ENCODE assay signal across 21 cellular contexts in the genomic region with DNA sequence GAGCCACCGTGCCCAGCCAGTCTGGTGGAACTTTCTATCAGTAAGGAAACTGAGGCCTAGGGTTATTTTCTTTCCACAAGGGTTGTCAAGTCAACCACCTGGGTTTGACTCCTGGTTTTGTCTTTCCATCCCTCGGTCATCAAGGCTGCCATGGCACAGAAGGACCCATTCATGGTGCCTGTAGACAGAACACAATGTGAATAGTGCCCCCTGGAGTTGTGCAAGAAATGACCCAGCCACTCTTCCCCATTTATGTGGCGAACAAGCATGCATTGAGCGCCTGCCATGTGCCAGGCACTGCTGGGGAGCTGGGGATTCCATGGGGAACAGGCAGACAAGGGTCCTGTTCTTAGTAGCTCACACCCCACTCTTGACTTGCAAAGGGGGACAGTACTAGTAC. TPM values are rescaled to one million over a fixed set of nuclear protein-coding genes. Genes with fewer than 3 reads are reported as not detected.
DNase-seq lines count a peak whose midpoint lies in the region; ATAC-seq, FAIRE-seq and TF ChIP-seq lines count a peak whose summit lies in the region.
"Had no signal": no experiment of that assay in that cellular context is flagged by ENCODE, and none has a peak within 500 bp of the region (broad histone marks: within the 10 kb centered on the region; RNA-seq: fewer than 3 reads in every experiment).

No MANE protein-coding gene starts in this region.

- no peak overlapping the region for H3K4me3 ChIP-seq in PC-3 (ENCODE audit: low read length)
- H3K4me3 ChIP-seq in keratinocyte (ENCODE audit: control insufficient read depth in 2 of 3, extremely low read depth in 1 of 3, insufficient read depth in 2 of 3, low read depth in 1 of 3, low read length in 3 of 3): no peak overlapping the region
- H3K4me3 ChIP-seq: pancreas, SK-N-MC, tibial nerve had no signal

- H3K27me3 Mint-ChIP-seq in activated T-cell treated with anti-CD3 and anti-CD28 coated beads, Interleukin-2, amount 50 U/mL, for 24 hours: no peaks in the 10 kb centered on the region
- no peaks in the 10 kb centered on the region for H3K27me3 Mint-ChIP-seq in activated T-cell treated with anti-CD3 and anti-CD28 coated beads, Interleukin-2, amount 50 U/mL, for 4 hours (ENCODE audit: low read depth)
- H3K27me3 Mint-ChIP-seq: stimulated activated naive B cell treated with anti-CD40 and anti-IgM and Interleukin-4, amounts not matched to agents 10 μg/mL and 1 μg/mL and 100 μg/mL, for 72 hours had no signal

- no peak overlapping the region for H2AFZ ChIP-seq in PC-3 (ENCODE audit: low read length)
- H2AFZ ChIP-seq in keratinocyte (ENCODE audit: control insufficient read depth, low read length): no peak overlapping the region

- intact Hi-C loops in PC-3 (cut with micrococcal nuclease): no loop called here

- H3K4me1 Mint-ChIP-seq in activated T-cell treated with anti-CD3 and anti-CD28 coated beads, Interleukin-2, amount 50 U/mL, for 24 hours (ENCODE audit: low read depth): peaks cover 60% of the 10 kb centered on the region
- H3K4me1 Mint-ChIP-seq in activated T-cell treated with anti-CD3 and anti-CD28 coated beads, Interleukin-2, amount 50 U/mL, for 4 hours (ENCODE audit: low read depth): peaks cover 54% of the 10 kb centered on the region

- no peak for ATAC-seq in activated T-cell treated with anti-CD3 and anti-CD28 coated beads, Interleukin-2, amount 50 U/mL, for 4 hours
- ATAC-seq in PC-3 (no peak), HG03457 (IDR thresholded peaks at IDR 0.05; ENCODE audit: unreplicated experiment) (no peak)
- ATAC-seq: activated T-cell treated with anti-CD3 and anti-CD28 coated beads, Interleukin-2, amount 50 U/mL, for 72 hours; Panc1; pancreas; stimulated activated naive B cell treated with anti-CD40 and anti-IgM and Interleukin-4, amounts not matched to agents 10 μg/mL and 1 μg/mL and 100 μg/mL, for 72 hours had no signal

- FAIRE-seq in keratinocyte (lab: Jason Lieb, UNC): no peak
- FAIRE-seq: A204.1, G401.6, pancreas had no signal

- no peak overlapping the region for H3K4me3 Mint-ChIP-seq in activated T-cell treated with anti-CD3 and anti-CD28 coated beads, Interleukin-2, amount 50 U/mL, for 24 hours
- no peak overlapping the region for H3K4me3 Mint-ChIP-seq in activated T-cell treated with anti-CD3 and anti-CD28 coated beads, Interleukin-2, amount 50 U/mL, for 4 hours
- H3K4me3 Mint-ChIP-seq: stimulated activated naive B cell treated with anti-CD40 and anti-IgM and Interleukin-4, amounts not matched to agents 10 μg/mL and 1 μg/mL and 100 μg/mL, for 72 hours had no signal

- CTCF ChIA-PET in PC-3 (lab: Charles Lee): no interaction called here

- no peaks in the 10 kb centered on the region for H3K9me2 ChIP-seq in PC-3 (replicated peaks; ENCODE audit: low read length)

- H3K27ac Mint-ChIP-seq in activated T-cell treated with anti-CD3 and anti-CD28 coated beads, Interleukin-2, amount 50 U/mL, for 24 hours: peak overlapping the region; percentile 47

- H3K9me1 ChIP-seq in keratinocyte (ENCODE audit: control insufficient read depth, extremely low read depth, insufficient read depth, low read length): peaks cover 8% of the 10 kb centered on the region

- no peaks in the 10 kb centered on the region for H3K9me3 Mint-ChIP-seq in activated T-cell treated with anti-CD3 and anti-CD28 coated beads, Interleukin-2, amount 50 U/mL, for 24 hours
- no peaks in the 10 kb centered on the region for H3K9me3 Mint-ChIP-seq in activated T-cell treated with anti-CD3 and anti-CD28 coated beads, Interleukin-2, amount 50 U/mL, for 4 hours
- H3K9me3 Mint-ChIP-seq: activated T-cell treated with anti-CD3 and anti-CD28 coated beads, Interleukin-2, amount 50 U/mL, for 72 hours; stimulated activated naive B cell treated with anti-CD40 and anti-IgM and Interleukin-4, amounts not matched to agents 10 μg/mL and 1 μg/mL and 100 μg/mL, for 72 hours had no signal

- peak; percentile 51 for TF ChIP-seq CTCF in PC-3 (conservative IDR thresholded peaks at IDR 0.05; ENCODE audit: low read depth, low read length)
- peak in 2 of 3 experiments; percentile 19 for TF ChIP-seq CTCF in keratinocyte (optimal IDR thresholded peaks at IDR 0.05 in 1 of 3, IDR thresholded peaks at IDR 0.05 in 1 of 3, conservative IDR thresholded peaks at IDR 0.05 in 1 of 3; ENCODE audit: extremely low read depth in 1 of 3, insufficient read depth in 2 of 3, low read length in 3 of 3)

- H3K4me1 ChIP-seq in PC-3 (ENCODE audit: insufficient read depth, low read length) (peaks cover 19% of the 10 kb centered on the region), keratinocyte (ENCODE audit: control insufficient read depth, extremely low read depth, insufficient read depth, low read length) (peaks cover 17% of the 10 kb centered on the region)

- H3K9ac ChIP-seq in PC-3 (ENCODE audit: low read length): no peak overlapping the region
- H3K9ac ChIP-seq in keratinocyte (ENCODE audit: control insufficient read depth, extremely low read depth, insufficient read depth, low read length): no peak overlapping the region

- no peak overlapping the region for H3K27ac ChIP-seq in PC-3 (ENCODE audit: low read length)
- H3K27ac ChIP-seq in keratinocyte (ENCODE audit: control insufficient read depth, insufficient read depth, low read length): no peak overlapping the region
- H3K27ac ChIP-seq: pancreas, SK-N-MC, tibial nerve had no signal

- peaks cover 33% of the 10 kb centered on the region for H3K36me3 Mint-ChIP-seq in activated T-cell treated with anti-CD3 and anti-CD28 coated beads, Interleukin-2, amount 50 U/mL, for 24 hours (ENCODE audit: low read depth)
- H3K36me3 Mint-ChIP-seq in activated T-cell treated with anti-CD3 and anti-CD28 coated beads, Interleukin-2, amount 50 U/mL, for 4 hours (ENCODE audit: insufficient read depth): no peaks in the 10 kb centered on the region

- H3K27me3 ChIP-seq in PC-3 (ENCODE audit: low read length) (no peaks in the 10 kb centered on the region), keratinocyte (ENCODE audit: control insufficient read depth, extremely low read depth, insufficient read depth, low read length) (no peaks in the 10 kb centered on the region)
- H3K27me3 ChIP-seq: pancreas, tibial nerve had no signal

- H4K20me1 ChIP-seq in PC-3 (ENCODE audit: low read length): peaks cover 51% of the 10 kb centered on the region
- peaks cover 27% of the 10 kb centered on the region for H4K20me1 ChIP-seq in keratinocyte (ENCODE audit: control insufficient read depth, extremely low read depth, insufficient read depth, low read length)

- POLR2A ChIA-PET in PC-3 (lab: Charles Lee; ENCODE audit: unreplicated experiment): no interaction called here

- no TSS peak for BruUV-seq in PC-3 (replicated peaks; lab: Mats Ljungman, UMichigan)

- dilution Hi-C loops in keratinocyte (cut with MboI; ENCODE audit: extremely low pct_ligation_motif_present, low sequenced_read_pairs): no loop called here

- H3F3A ChIP-seq in PC-3 (ENCODE audit: low read length, unreplicated experiment): no peaks in the 10 kb centered on the region

- H3K4me2 ChIP-seq in PC-3 (ENCODE audit: low read length) (no peak overlapping the region), keratinocyte (ENCODE audit: control insufficient read depth, extremely low read depth, insufficient read depth, low read depth, low read length) (no peak overlapping the region)

- H3K9me3 ChIP-seq in PC-3 (ENCODE audit: low read length) (no peaks in the 10 kb centered on the region), keratinocyte (ENCODE audit: control insufficient read depth, low read depth, low read length) (no peaks in the 10 kb centered on the region)
- H3K9me3 ChIP-seq: pancreas, tibial nerve had no signal

- H3K36me3 ChIP-seq in PC-3 (ENCODE audit: low read depth, low read length): peaks cover 5% of the 10 kb centered on the region; the same call in 1 of the 2 replicates
- peaks cover 0 to 6% of the 10 kb centered on the region in 2 experiments for H3K36me3 ChIP-seq in keratinocyte (ENCODE audit: control insufficient read depth in 2 of 2, extremely low read depth in 1 of 2, insufficient read depth in 2 of 2, low read length in 2 of 2)
- H3K36me3 ChIP-seq: pancreas had no signal

- peaks cover 90% of the 10 kb centered on the region for H3K79me2 ChIP-seq in PC-3 (ENCODE audit: low read length)
- H3K79me2 ChIP-seq in keratinocyte (ENCODE audit: control insufficient read depth, insufficient read depth, low read length): peaks cover 80% of the 10 kb centered on the region

- no peak for DNase-seq in activated T-cell treated with anti-CD3 and anti-CD28 coated beads, Interleukin-2, amount 50 U/mL, for 24 hours
- DNase-seq in activated T-cell treated with anti-CD3 and anti-CD28 coated beads, Interleukin-2, amount 50 U/mL, for 4 hours: no peak
- DNase-seq in PC-3 (no peak), keratinocyte (ENCODE audit: low read depth, low spot score) (no peak), NOMO-1 (lab: John Stamatoyannopoulos, UW; ENCODE audit: unreplicated experiment in 2 of 2) (no peak), HCEC 1CT (no peak), NAMALWA (ENCODE audit: low spot score) (no peak)
- DNase-seq: activated T-cell treated with anti-CD3 and anti-CD28 coated beads, Interleukin-2, amount 50 U/mL, for 72 hours; central memory CD4-positive, alpha-beta T cell; effector memory CD4-positive, alpha-beta T cell; hippocampal formation; NCI-H2081 treated with DMSO at 0.1 percent for 48 hours; NCI-H526; pancreas; stimulated activated naive B cell treated with anti-CD40 and anti-IgM and Interleukin-4, amounts not matched to agents 10 μg/mL and 1 μg/mL and 100 μg/mL, for 72 hours had no signal

RNA-seq across cellular contexts. Expression of gene SMARCA4, which starts 4.1 kb away (rescaled TPM):
- total RNA-seq in activated T-cell treated with anti-CD3 and anti-CD28 coated beads, Interleukin-2, amount 50 U/mL, for 4 hours: 100 to 1,000 TPM; 160 to 168 (median 162) TPM
- total RNA-seq in PC-3 (2014; rRNA removed): 197 and 316 TPM in 2 replicates
- polyA plus RNA-seq in keratinocyte: 30.8 to 61.8 TPM (median 33.1 TPM) in 3 replicates
- 102 TPM for polyA plus RNA-seq in keratinocyte (2011; ENCODE audit: low read depth)
- 45.2 and 63.6 TPM in 2 replicates for polyA plus RNA-seq in keratinocyte (2011; cell fraction: cytosol; rRNA removed)
- polyA plus RNA-seq in keratinocyte (2011; cell fraction: nucleus; rRNA removed): 109 and 126 TPM in 2 replicates
- polyA plus RNA-seq in keratinocyte (2012; ENCODE audit: low replicate concordance): 78.8 and 113 TPM in 2 replicates
- 84.1 to 227 TPM (median 111 TPM) in 3 replicates for polyA minus RNA-seq in keratinocyte
- polyA minus RNA-seq in keratinocyte (2011; cell fraction: cytosol; rRNA and poly(A)+ RNA removed): 83.1 TPM
- 125 and 144 TPM in 2 replicates for polyA minus RNA-seq in keratinocyte (2011; cell fraction: nucleus; rRNA and poly(A)+ RNA removed)

RNA-seq across cellular contexts. Expression of gene TIMM29, which starts 36.3 kb away (rescaled TPM):
- 10 to 100 TPM; 23.2 to 29.5 (median 24.4) TPM for total RNA-seq in activated T-cell treated with anti-CD3 and anti-CD28 coated beads, Interleukin-2, amount 50 U/mL, for 4 hours
- 60.7 and 90.1 TPM in 2 replicates for total RNA-seq in PC-3 (2014; rRNA removed)
- polyA plus RNA-seq in keratinocyte: 6.1 to 10.3 TPM (median 8.4 TPM) in 3 replicates
- polyA plus RNA-seq in keratinocyte (2011; ENCODE audit: low read depth): 6.9 TPM
- polyA plus RNA-seq in keratinocyte (2011; cell fraction: cytosol; rRNA removed): 6.8 and 7.6 TPM in 2 replicates
- 7.0 and 8.8 TPM in 2 replicates for polyA plus RNA-seq in keratinocyte (2011; cell fraction: nucleus; rRNA removed)
- 12.4 and 14.4 TPM in 2 replicates for polyA plus RNA-seq in keratinocyte (2012; ENCODE audit: low replicate concordance)
- polyA minus RNA-seq in keratinocyte: 2.3 to 5.0 TPM (median 3.9 TPM) in 3 replicates
- polyA minus RNA-seq in keratinocyte (2011; cell fraction: cytosol; rRNA and poly(A)+ RNA removed): 8.8 TPM
- polyA minus RNA-seq in keratinocyte (2011; cell fraction: nucleus; rRNA and poly(A)+ RNA removed): 6.5 and 7.4 TPM in 2 replicates

RNA-seq across cellular contexts. Expression of gene YIPF2, which starts 36.5 kb away (rescaled TPM):
- 10 to 100 TPM; 37.4 to 50.9 (median 47.5) TPM for total RNA-seq in activated T-cell treated with anti-CD3 and anti-CD28 coated beads, Interleukin-2, amount 50 U/mL, for 4 hours
- total RNA-seq in PC-3 (2014; rRNA removed): 126 and 131 TPM in 2 replicates
- 26.9 to 59.6 TPM (median 40.2 TPM) in 3 replicates for polyA plus RNA-seq in keratinocyte
- 17.7 TPM for polyA plus RNA-seq in keratinocyte (2011; ENCODE audit: low read depth)
- 28.1 and 62.8 TPM in 2 replicates for polyA plus RNA-seq in keratinocyte (2011; cell fraction: cytosol; rRNA removed)
- polyA plus RNA-seq in keratinocyte (2011; cell fraction: nucleus; rRNA removed): 55.2 and 72.1 TPM in 2 replicates
- polyA plus RNA-seq in keratinocyte (2012; ENCODE audit: low replicate concordance): 46.5 and 50.7 TPM in 2 replicates
- 38.8 to 74.3 TPM (median 68.0 TPM) in 3 replicates for polyA minus RNA-seq in keratinocyte
- polyA minus RNA-seq in keratinocyte (2011; cell fraction: cytosol; rRNA and poly(A)+ RNA removed): 124 TPM
- 27.0 and 32.7 TPM in 2 replicates for polyA minus RNA-seq in keratinocyte (2011; cell fraction: nucleus; rRNA and poly(A)+ RNA removed)
